In the genomic region with DNA sequence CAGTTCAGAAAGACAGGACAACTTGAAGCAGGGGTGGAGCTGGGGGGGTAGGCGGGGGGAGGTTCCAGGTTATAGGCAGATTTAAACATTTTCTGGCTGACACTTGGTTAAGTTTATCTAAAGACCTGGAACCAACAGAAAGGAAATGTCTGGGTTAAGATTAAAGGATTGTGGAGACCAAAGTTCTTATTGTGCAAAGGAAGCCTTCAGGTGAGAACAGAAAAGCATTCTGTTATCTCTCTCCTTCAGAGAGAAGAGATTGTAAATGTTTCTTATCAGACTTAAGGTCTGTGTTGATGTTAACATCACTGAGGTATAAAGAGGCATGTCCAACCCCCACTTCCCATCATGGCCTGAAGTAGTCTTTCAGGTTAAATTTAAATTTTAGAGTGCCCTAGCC, we compare ENCODE assay signal across 22 cellular contexts.
"Had no signal": no experiment of that assay in that cellular context is flagged by ENCODE, and none has a peak within 500 bp of the region (broad histone marks: within the 10 kb centered on the region; RNA-seq: fewer than 3 reads in every experiment).

No MANE protein-coding gene starts in this region.

- H3K27ac Mint-ChIP-seq: memory B cell, neural progenitor cell had no signal

- H3K4me2 ChIP-seq: neural progenitor cell had no signal

- ATAC-seq: foreskin keratinocyte, left cardiac atrium, lower lobe of right lung had no signal

- H3K9me3 Mint-ChIP-seq: memory B cell, neural progenitor cell had no signal

- FAIRE-seq: endothelial cell of umbilical vein, kidney had no signal

- H3K4me3 ChIP-seq: colonic mucosa, left ventricle myocardium inferior, lower lobe of right lung, neural progenitor cell, ovary, right atrium auricular region, sigmoid colon, skin epidermis, stomach, thoracic aorta, transverse colon had no signal

- H3K4me1 ChIP-seq: colonic mucosa had no signal

- H3K36me3 ChIP-seq: colonic mucosa, left ventricle myocardium inferior, lower lobe of right lung, neural progenitor cell, ovary, right atrium auricular region, sigmoid colon, stomach, thoracic aorta, transverse colon had no signal

- H3K9ac ChIP-seq: neural progenitor cell had no signal

- H3K27ac ChIP-seq: colonic mucosa, foreskin keratinocyte, left ventricle myocardium inferior, lower lobe of right lung, neural progenitor cell, ovary, right atrium auricular region, sigmoid colon, skin epidermis, stomach, thoracic aorta, transverse colon had no signal

- H3K4me3 Mint-ChIP-seq: memory B cell, neural progenitor cell had no signal

- H3K27me3 ChIP-seq: colonic mucosa, foreskin keratinocyte, neural progenitor cell, ovary, right atrium auricular region, sigmoid colon, stomach, transverse colon had no signal

- DNase-seq: colonic mucosa; dermis blood vessel endothelial cell; erythroblast; foreskin keratinocyte; kidney; left cardiac atrium; left ventricle myocardium inferior; lower lobe of right lung; midbrain; nucleus accumbens; ovary; sigmoid colon; stimulated activated CD4-positive, alpha-beta T cell treated with anti-CD3 and anti-CD28 coated beads, Interleukin-12 subunit alpha, Interleukin-12 subunit beta, amount 100 ng/mL, for 4 hours; stomach; substantia nigra; transverse colon had no signal

- H3K36me3 Mint-ChIP-seq: memory B cell, neural progenitor cell had no signal

- H3K27me3 Mint-ChIP-seq: memory B cell had no signal

- H3K9me3 ChIP-seq: colonic mucosa, left ventricle myocardium inferior, lower lobe of right lung, ovary, right atrium auricular region, sigmoid colon, stomach, thoracic aorta, transverse colon had no signal
